ENCODE assay signal across 8 cellular contexts in the genomic region with DNA sequence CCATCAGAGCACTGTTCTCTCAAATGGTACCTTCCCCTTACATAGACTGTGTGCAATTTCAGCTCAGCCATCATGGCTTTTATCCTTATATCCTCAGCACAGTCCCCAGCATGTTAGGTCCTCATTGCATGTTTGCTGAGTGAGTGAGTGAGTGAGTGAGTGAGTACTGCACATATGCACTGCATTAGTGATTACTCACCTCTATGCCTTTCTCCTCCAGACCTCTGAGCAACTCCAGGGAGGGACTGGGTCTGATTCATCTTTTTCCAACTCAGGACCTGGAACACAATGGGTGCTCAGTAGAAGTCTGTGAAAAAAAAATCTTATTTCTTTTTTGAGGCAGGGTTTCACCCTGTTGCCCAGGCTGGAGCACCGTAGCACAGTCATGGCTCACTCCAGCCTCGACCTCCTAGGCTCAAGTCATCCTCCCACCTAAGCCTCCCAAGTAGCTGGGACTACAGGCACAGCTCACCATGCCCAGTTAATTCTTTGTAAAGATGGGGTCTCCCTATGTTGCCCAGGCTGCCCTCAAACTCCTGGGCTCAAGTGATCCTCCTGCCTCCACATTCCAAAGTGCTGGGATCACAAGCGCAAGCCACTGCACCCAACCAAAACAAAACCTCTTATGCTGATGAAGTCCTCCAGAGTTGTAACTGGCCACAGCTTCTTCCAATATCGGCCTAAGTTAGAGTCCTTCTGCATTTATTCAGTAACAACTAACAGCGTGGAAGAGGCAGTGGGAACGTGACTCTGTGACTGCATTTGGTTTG. TPM values are rescaled to one million over a fixed set of nuclear protein-coding genes. Genes with fewer than 3 reads are reported as not detected.
DNase-seq lines count a peak whose midpoint lies in the region; ATAC-seq and TF ChIP-seq lines count a peak whose summit lies in the region.
"Had no signal": no experiment of that assay in that cellular context is flagged by ENCODE, and none has a peak within 500 bp of the region (broad histone marks: within the 10 kb centered on the region; RNA-seq: fewer than 3 reads in every experiment).

No MANE protein-coding gene starts in this region.

- H3F3A ChIP-seq in GM23248 (ENCODE audit: insufficient read depth): peaks cover 13% of the 10 kb centered on the region
- no peaks in the 10 kb centered on the region for H3F3A ChIP-seq in smooth muscle cell (ENCODE audit: low read depth)

- no peak for TF ChIP-seq CTCF in RWPE1 (conservative IDR thresholded peaks at IDR 0.05; ENCODE audit: low read depth)
- TF ChIP-seq CTCF in esophagus squamous epithelium (IDR thresholded peaks at IDR 0.05): no peak
- no peak for TF ChIP-seq CTCF in smooth muscle cell (IDR thresholded peaks at IDR 0.05; ENCODE audit: borderline replicate concordance, insufficient read depth, poor library complexity, severe bottlenecking)

- H2AFZ ChIP-seq in GM23248 (peak overlapping the region; percentile 81), smooth muscle cell (ENCODE audit: low read depth) (no peak overlapping the region)

- no peaks in the 10 kb centered on the region for H3K9me2 ChIP-seq in GM23248 (ENCODE audit: insufficient read depth)

- peak overlapping the region; percentile 85 for H3K4me2 ChIP-seq in GM23248 (ENCODE audit: unreplicated experiment)
- peak overlapping the region; percentile 13 for H3K4me2 ChIP-seq in smooth muscle cell

- H3K27ac Mint-ChIP-seq in natural killer cell treated with Interleukin-12 subunit alpha and Interleukin-12 subunit beta and Interleukin-15 and Interleukin-18, amount 100 ng/mL, for 72 hours: peak overlapping the region in 1 of 2 donors; percentile 49

- DNase-seq in GM23248 (peak; percentile 97), RWPE1 (ENCODE audit: low spot score) (peak; percentile 95), esophagus squamous epithelium (lab: John Stamatoyannopoulos, UW) (no peak), smooth muscle cell (lab: John Stamatoyannopoulos, UW; ENCODE audit: unreplicated experiment) (no peak), hippocampal formation (lab: John Stamatoyannopoulos, UW) (no peak)
- no peak for DNase-seq in natural killer cell treated with Interleukin-12 subunit alpha and Interleukin-12 subunit beta and Interleukin-15 and Interleukin-18, amount 100 ng/mL, for 72 hours (ENCODE audit: low spot score)
- DNase-seq: left ventricle myocardium superior had no signal

- H3K4me1 ChIP-seq in GM23248 (ENCODE audit: insufficient read depth) (peaks cover 23% of the 10 kb centered on the region), esophagus squamous epithelium (peaks cover 0 to 25% (median 12%) of the 10 kb centered on the region in 3 donors), smooth muscle cell (ENCODE audit: low read depth) (no peaks in the 10 kb centered on the region)

- H3K27ac ChIP-seq in GM23248: peak overlapping the region; percentile 98
- peak overlapping the region; percentile 59 for H3K27ac ChIP-seq in RWPE1
- peak overlapping the region in 3 of 4 donors; percentile 0 to 42 (median 5) for H3K27ac ChIP-seq in esophagus squamous epithelium
- H3K27ac ChIP-seq in smooth muscle cell (ENCODE audit: low read depth): peak overlapping the region; percentile 84

- H3K79me2 ChIP-seq in GM23248 (ENCODE audit: insufficient read depth): no peaks in the 10 kb centered on the region
- H3K79me2 ChIP-seq in smooth muscle cell (ENCODE audit: low read depth): no peaks in the 10 kb centered on the region

- CTCF ChIA-PET in RWPE1 (lab: Yijun Ruan, JAX): no interaction called here

- H3K4me1 Mint-ChIP-seq in natural killer cell treated with Interleukin-12 subunit alpha and Interleukin-12 subunit beta and Interleukin-15 and Interleukin-18, amount 100 ng/mL, for 72 hours (ENCODE audit: low read depth in 2 of 2): peaks cover 4 to 7% of the 10 kb centered on the region in 2 donors

- H4K20me1 ChIP-seq in GM23248 (ENCODE audit: insufficient read depth) (no peaks in the 10 kb centered on the region), smooth muscle cell (ENCODE audit: low read depth) (no peaks in the 10 kb centered on the region)

- in situ Hi-C loops in GM23248 (cut with MboI): no loop called here

- H3K9ac ChIP-seq in GM23248 (peak overlapping the region; percentile 84), smooth muscle cell (ENCODE audit: low read depth) (peak overlapping the region; percentile 44)

- no peaks in the 10 kb centered on the region for H3K36me3 ChIP-seq in GM23248 (ENCODE audit: low read depth)
- H3K36me3 ChIP-seq in esophagus squamous epithelium: no peaks in the 10 kb centered on the region
- no peaks in the 10 kb centered on the region for H3K36me3 ChIP-seq in smooth muscle cell (ENCODE audit: low read depth)

- ATAC-seq in HG02970 (IDR thresholded peaks at IDR 0.05; ENCODE audit: low FRiP score, unreplicated experiment): no peak
- no peak for ATAC-seq in natural killer cell treated with Interleukin-12 subunit alpha and Interleukin-12 subunit beta and Interleukin-15 and Interleukin-18, amount 100 ng/mL, for 72 hours

- H3K36me3 Mint-ChIP-seq in natural killer cell treated with Interleukin-12 subunit alpha and Interleukin-12 subunit beta and Interleukin-15 and Interleukin-18, amount 100 ng/mL, for 72 hours: no peaks in the 10 kb centered on the region

- WGBS in GM23248 (ENCODE audit: low coverage in 1 of 2, low lambda C conversion rate in 2 of 2, missing lambda C conversion rate in 2 of 2), 2 experiments: 40 to 51% methylated on average over 6 of the region's 6 CpGs
- WGBS in esophagus squamous epithelium, 2 donors: 27 to 58% methylated on average over 3 to 4 of the region's 6 CpGs
- 82% methylated on average over 6 of the region's 6 CpGs for WGBS in smooth muscle cell (ENCODE audit: low lambda C conversion rate)

- H3K27me3 ChIP-seq in GM23248 (replicated peaks; ENCODE audit: insufficient read depth): no peaks in the 10 kb centered on the region
- peaks cover 0 to 78% (median 0%) of the 10 kb centered on the region in 4 donors for H3K27me3 ChIP-seq in esophagus squamous epithelium
- H3K27me3 ChIP-seq in smooth muscle cell (ENCODE audit: low read depth): no peaks in the 10 kb centered on the region

- POLR2A ChIA-PET in RWPE1 (lab: Yijun Ruan, JAX; ENCODE audit: low non-redundant PET): interaction anchor here (1.6 kb wide), 1 partner anchor 15 kb away, joined by 3 read pairs; no protein-coding TSS in a partner anchor

- intact Hi-C loops in esophagus squamous epithelium (cut with DNase I): no loop called here

- peak overlapping the region; percentile 51 for H3K4me3 ChIP-seq in GM23248
- no peak overlapping the region for H3K4me3 ChIP-seq in esophagus squamous epithelium
- H3K4me3 ChIP-seq in smooth muscle cell: no peak overlapping the region

- TF ChIP-seq POLR2A in esophagus squamous epithelium (IDR thresholded peaks at IDR 0.05): no peak

- no peak overlapping the region for H3K4me3 Mint-ChIP-seq in natural killer cell treated with Interleukin-12 subunit alpha and Interleukin-12 subunit beta and Interleukin-15 and Interleukin-18, amount 100 ng/mL, for 72 hours

- no peaks in the 10 kb centered on the region for H3K9me3 Mint-ChIP-seq in natural killer cell treated with Interleukin-12 subunit alpha and Interleukin-12 subunit beta and Interleukin-15 and Interleukin-18, amount 100 ng/mL, for 72 hours

- H3K27me3 Mint-ChIP-seq in natural killer cell treated with Interleukin-12 subunit alpha and Interleukin-12 subunit beta and Interleukin-15 and Interleukin-18, amount 100 ng/mL, for 72 hours: peaks cover 0 to 3% of the 10 kb centered on the region in 2 donors

- H3K9me3 ChIP-seq in GM23248 (ENCODE audit: low read depth): no peaks in the 10 kb centered on the region
- H3K9me3 ChIP-seq in esophagus squamous epithelium: no peaks in the 10 kb centered on the region
- H3K9me3 ChIP-seq in smooth muscle cell (replicated peaks; ENCODE audit: low read depth): no peaks in the 10 kb centered on the region

RNA-seq across cellular contexts. Expression of gene RNU5D-1, which starts 23.7 kb away (rescaled TPM):
- total RNA-seq in GM23248 (2014; rRNA removed; shearing (Covaris generic)): not detected in 2 replicates
- polyA plus RNA-seq in GM23248 (2016; fragmentation: Nextera tagmentation; extraction: Ambion mirVana) (not detected in 2 replicates), smooth muscle cell (not detected in 2 replicates)
- total RNA-seq in esophagus squamous epithelium (not detected), smooth muscle cell (not detected in 2 replicates)
- total RNA-seq in natural killer cell treated with Interleukin-12 subunit alpha and Interleukin-12 subunit beta and Interleukin-15 and Interleukin-18, amount 100 ng/mL, for 72 hours: not detected
- total RNA-seq: left ventricle myocardium superior had no signal

RNA-seq across cellular contexts. Expression of gene KIF2C, which starts 32.3 kb away (rescaled TPM):
- 14.2 and 16.9 TPM in 2 replicates for total RNA-seq in GM23248 (2014; rRNA removed; shearing (Covaris generic))
- polyA plus RNA-seq in GM23248 (2016; fragmentation: Nextera tagmentation; extraction: Ambion mirVana) (16.4 and 16.7 TPM in 2 replicates), smooth muscle cell (6.8 and 8.5 TPM in 2 replicates)
- total RNA-seq in esophagus squamous epithelium (10 to 100 TPM in 2 of 4 donors, 1 to 10 TPM in 2; 4.8 to 17.9 (median 9.4) TPM), smooth muscle cell (5.7 and 9.2 TPM in 2 replicates)
- total RNA-seq in natural killer cell treated with Interleukin-12 subunit alpha and Interleukin-12 subunit beta and Interleukin-15 and Interleukin-18, amount 100 ng/mL, for 72 hours: 10 to 100 TPM; 44.5 to 97.0 TPM

RNA-seq across cellular contexts. Expression of gene ARMH1, which starts 32.8 kb away (rescaled TPM):
- total RNA-seq in GM23248 (2014; rRNA removed; shearing (Covaris generic)): 0.51 and 1.4 TPM in 2 replicates
- polyA plus RNA-seq in GM23248 (2016; fragmentation: Nextera tagmentation; extraction: Ambion mirVana) (1.5 and 1.6 TPM in 2 replicates), smooth muscle cell (8.3 and 10.1 TPM in 2 replicates)
- total RNA-seq in esophagus squamous epithelium (1 to 10 TPM in 1 of 4 donors, not detected in 3; 1.3 TPM), smooth muscle cell (1.5 and 4.8 TPM in 2 replicates)
- 1 to 10 TPM; 1.8 to 8.7 TPM for total RNA-seq in natural killer cell treated with Interleukin-12 subunit alpha and Interleukin-12 subunit beta and Interleukin-15 and Interleukin-18, amount 100 ng/mL, for 72 hours

RNA-seq across cellular contexts. Expression of gene TMEM53, which starts 33.0 kb away (rescaled TPM):
- 4.4 and 5.9 TPM in 2 replicates for total RNA-seq in GM23248 (2014; rRNA removed; shearing (Covaris generic))
- 10.1 and 12.7 TPM in 2 replicates for polyA plus RNA-seq in GM23248 (2016; fragmentation: Nextera tagmentation; extraction: Ambion mirVana)
- total RNA-seq in esophagus squamous epithelium: 1 to 10 TPM; 3.2 to 5.8 (median 4.0) TPM
- 8.1 and 8.6 TPM in 2 replicates for total RNA-seq in smooth muscle cell
- 13.0 and 15.5 TPM in 2 replicates for polyA plus RNA-seq in smooth muscle cell
- 1 to 10 TPM; 2.8 to 3.8 TPM for total RNA-seq in natural killer cell treated with Interleukin-12 subunit alpha and Interleukin-12 subunit beta and Interleukin-15 and Interleukin-18, amount 100 ng/mL, for 72 hours

Comparison
In these comparisons a context has a peak if more than half of its experiments do, and no peak if none do; other contexts are left out.
1. DNase-seq: peak in GM23248 (single experiment) and RWPE1 (single experiment); none in esophagus squamous epithelium (single experiment), smooth muscle cell (single experiment), hippocampal formation (0 of 2) and natural killer cell treated with Interleukin-12 subunit alpha and Interleukin-12 subunit beta and Interleukin-15 and Interleukin-18, amount 100 ng/mL, for 72 hours (single experiment).
2. H3K27ac ChIP-seq: peak in every context shown above with its lines; median percentile 98 in GM23248; 84 in smooth muscle cell; 59 in RWPE1; 5 in esophagus squamous epithelium.